In the genomic region with DNA sequence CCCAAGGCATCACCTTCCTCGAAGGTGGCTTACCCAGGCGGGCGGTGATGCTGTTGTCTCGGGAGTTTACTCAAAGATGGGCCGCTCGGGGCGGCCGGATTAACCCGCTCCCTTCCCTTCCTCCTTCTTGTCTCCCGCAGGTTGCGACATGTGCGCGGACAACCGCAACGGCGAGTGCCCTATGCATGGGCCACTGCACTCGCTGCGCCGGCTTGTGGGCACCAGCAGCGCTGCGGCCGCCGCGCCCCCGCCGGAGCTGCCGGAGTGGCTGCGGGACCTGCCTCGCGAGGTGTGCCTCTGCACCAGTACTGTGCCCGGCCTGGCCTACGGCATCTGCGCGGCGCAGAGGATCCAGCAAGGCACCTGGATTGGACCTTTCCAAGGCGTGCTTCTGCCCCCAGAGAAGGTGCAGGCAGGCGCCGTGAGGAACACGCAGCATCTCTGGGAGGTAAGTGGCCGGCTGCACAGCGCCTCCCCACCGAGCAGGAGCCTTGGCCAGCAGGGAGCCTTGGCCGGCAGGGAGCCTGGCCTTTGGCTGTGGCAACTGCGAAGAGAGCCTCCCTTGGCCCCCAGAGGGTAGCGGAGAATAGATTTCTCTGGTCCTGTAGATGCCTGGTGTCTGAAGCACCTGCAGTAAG, we compare ENCODE assay signal across 1 cellular context.
TF ChIP-seq lines count a peak whose summit lies in the region.

No MANE protein-coding gene starts in this region.

TF ChIP-seq in HepG2, 621 proteins besides CTCF, POLR2A, EP300 and RAD21 (continued from another document):
- TF ChIP-seq, protein P1, sequence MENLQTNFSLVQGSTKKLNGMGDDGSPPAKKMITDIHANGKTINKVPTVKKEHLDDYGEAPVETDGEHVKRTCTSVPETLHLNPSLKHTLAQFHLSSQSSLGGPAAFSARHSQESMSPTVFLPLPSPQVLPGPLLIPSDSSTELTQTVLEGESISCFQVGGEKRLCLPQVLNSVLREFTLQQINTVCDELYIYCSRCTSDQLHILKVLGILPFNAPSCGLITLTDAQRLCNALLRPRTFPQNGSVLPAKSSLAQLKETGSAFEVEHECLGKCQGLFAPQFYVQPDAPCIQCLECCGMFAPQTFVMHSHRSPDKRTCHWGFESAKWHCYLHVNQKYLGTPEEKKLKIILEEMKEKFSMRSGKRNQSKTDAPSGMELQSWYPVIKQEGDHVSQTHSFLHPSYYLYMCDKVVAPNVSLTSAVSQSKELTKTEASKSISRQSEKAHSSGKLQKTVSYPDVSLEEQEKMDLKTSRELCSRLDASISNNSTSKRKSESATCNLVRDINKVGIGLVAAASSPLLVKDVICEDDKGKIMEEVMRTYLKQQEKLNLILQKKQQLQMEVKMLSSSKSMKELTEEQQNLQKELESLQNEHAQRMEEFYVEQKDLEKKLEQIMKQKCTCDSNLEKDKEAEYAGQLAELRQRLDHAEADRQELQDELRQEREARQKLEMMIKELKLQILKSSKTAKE (CRISPR knock-in tag; IDR thresholded peaks at IDR 0.05; ENCODE audit: borderline replicate concordance): no peak
- no peak for TF ChIP-seq CREB1 (IDR thresholded peaks at IDR 0.05)
- TF ChIP-seq CREB1 (CRISPR knock-in tag; IDR thresholded peaks at IDR 0.05): no peak
- TF ChIP-seq NFYC (CRISPR knock-in tag; IDR thresholded peaks at IDR 0.05): no peak
- TF ChIP-seq KLF12 (CRISPR knock-in tag; IDR thresholded peaks at IDR 0.05; ENCODE audit: borderline replicate concordance): no peak
- TF ChIP-seq ZC3H4 (CRISPR knock-in tag; IDR thresholded peaks at IDR 0.05; ENCODE audit: borderline replicate concordance): no peak
- TF ChIP-seq ZMYM4 (CRISPR knock-in tag; IDR thresholded peaks at IDR 0.05): no peak
- no peak for TF ChIP-seq ZNF263 (CRISPR knock-in tag; IDR thresholded peaks at IDR 0.05)
- TF ChIP-seq SOX5 (CRISPR knock-in tag; IDR thresholded peaks at IDR 0.05; ENCODE audit: borderline replicate concordance): no peak
- TF ChIP-seq, protein P2, sequence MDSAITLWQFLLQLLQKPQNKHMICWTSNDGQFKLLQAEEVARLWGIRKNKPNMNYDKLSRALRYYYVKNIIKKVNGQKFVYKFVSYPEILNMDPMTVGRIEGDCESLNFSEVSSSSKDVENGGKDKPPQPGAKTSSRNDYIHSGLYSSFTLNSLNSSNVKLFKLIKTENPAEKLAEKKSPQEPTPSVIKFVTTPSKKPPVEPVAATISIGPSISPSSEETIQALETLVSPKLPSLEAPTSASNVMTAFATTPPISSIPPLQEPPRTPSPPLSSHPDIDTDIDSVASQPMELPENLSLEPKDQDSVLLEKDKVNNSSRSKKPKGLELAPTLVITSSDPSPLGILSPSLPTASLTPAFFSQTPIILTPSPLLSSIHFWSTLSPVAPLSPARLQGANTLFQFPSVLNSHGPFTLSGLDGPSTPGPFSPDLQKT (CRISPR knock-in tag; IDR thresholded peaks at IDR 0.05; ENCODE audit: borderline replicate concordance): no peak
- TF ChIP-seq, protein P3, sequence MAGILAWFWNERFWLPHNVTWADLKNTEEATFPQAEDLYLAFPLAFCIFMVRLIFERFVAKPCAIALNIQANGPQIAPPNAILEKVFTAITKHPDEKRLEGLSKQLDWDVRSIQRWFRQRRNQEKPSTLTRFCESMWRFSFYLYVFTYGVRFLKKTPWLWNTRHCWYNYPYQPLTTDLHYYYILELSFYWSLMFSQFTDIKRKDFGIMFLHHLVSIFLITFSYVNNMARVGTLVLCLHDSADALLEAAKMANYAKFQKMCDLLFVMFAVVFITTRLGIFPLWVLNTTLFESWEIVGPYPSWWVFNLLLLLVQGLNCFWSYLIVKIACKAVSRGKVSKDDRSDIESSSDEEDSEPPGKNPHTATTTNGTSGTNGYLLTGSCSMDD (CRISPR knock-in tag; IDR thresholded peaks at IDR 0.05): no peak
- no peak for TF ChIP-seq KLF16 (CRISPR knock-in tag; IDR thresholded peaks at IDR 0.05)
- TF ChIP-seq ATM (IDR thresholded peaks at IDR 0.05; ENCODE audit: borderline replicate concordance): no peak
- no peak for TF ChIP-seq MAZ (IDR thresholded peaks at IDR 0.05; ENCODE audit: borderline replicate concordance, low read depth, low read length)
- no peak for TF ChIP-seq MAZ (CRISPR knock-in tag; IDR thresholded peaks at IDR 0.05; ENCODE audit: low read depth)
- TF ChIP-seq ATF7 (IDR thresholded peaks at IDR 0.05): no peak
- no peak for TF ChIP-seq ATF7 (CRISPR knock-in tag; IDR thresholded peaks at IDR 0.05)
- TF ChIP-seq, protein P4, sequence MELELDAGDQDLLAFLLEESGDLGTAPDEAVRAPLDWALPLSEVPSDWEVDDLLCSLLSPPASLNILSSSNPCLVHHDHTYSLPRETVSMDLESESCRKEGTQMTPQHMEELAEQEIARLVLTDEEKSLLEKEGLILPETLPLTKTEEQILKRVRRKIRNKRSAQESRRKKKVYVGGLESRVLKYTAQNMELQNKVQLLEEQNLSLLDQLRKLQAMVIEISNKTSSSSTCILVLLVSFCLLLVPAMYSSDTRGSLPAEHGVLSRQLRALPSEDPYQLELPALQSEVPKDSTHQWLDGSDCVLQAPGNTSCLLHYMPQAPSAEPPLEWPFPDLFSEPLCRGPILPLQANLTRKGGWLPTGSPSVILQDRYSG (CRISPR knock-in tag; IDR thresholded peaks at IDR 0.05): no peak
